ENCODE assay signal across 11 cellular contexts in the genomic region with DNA sequence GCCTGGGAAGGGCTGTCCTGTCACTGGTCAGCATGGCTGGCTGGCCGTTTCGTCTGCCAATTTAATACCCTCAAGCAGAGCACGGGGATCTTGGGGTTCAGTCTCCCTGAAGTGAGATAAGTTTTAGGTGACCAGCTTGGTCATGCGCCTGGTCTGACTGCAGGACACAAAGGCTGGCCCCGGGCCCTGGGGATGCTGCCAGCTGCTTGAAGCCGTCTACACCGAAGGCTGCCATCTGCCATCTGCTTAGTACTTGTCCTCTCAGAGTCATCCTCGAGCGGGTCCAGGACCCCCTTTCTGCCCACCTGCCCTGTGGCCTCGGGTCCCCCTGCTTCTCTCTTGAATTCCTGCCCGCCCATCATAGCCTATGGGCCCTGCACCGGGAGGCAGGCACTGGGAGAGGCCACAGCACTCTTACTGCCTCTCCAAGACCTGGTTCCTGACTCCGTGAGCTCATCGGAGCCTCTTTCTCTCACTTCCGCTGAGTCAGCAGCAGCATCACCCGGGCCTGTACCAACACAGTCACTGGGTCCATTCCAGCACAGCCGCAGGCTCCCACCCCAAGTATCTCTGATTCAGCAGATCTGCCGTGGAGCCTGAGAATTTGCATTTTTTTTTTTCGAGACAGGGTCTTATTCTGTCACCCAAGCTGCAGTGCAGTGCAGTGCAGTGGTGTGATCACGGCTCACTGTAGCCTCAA. TPM values are rescaled to one million over a fixed set of nuclear protein-coding genes. Genes with fewer than 3 reads are reported as not detected.
DNase-seq lines count a peak whose midpoint lies in the region; ATAC-seq, FAIRE-seq and TF ChIP-seq lines count a peak whose summit lies in the region.
"Had no signal": no experiment of that assay in that cellular context is flagged by ENCODE, and none has a peak within 500 bp of the region (broad histone marks: within the 10 kb centered on the region; RNA-seq: fewer than 3 reads in every experiment).

No MANE protein-coding gene starts in this region.

- peaks cover 37% of the 10 kb centered on the region for H3K4me1 Mint-ChIP-seq in HFFc6 (ENCODE audit: low read depth)
- H3K4me1 Mint-ChIP-seq in astrocyte (ENCODE audit: low read depth, unreplicated experiment), result peaks cover 25% of the 10 kb centered on the region

- peaks cover 88% of the 10 kb centered on the region for H4K20me1 ChIP-seq in astrocyte (ENCODE audit: insufficient read depth, low read length)

- H2AFZ ChIP-seq in astrocyte (ENCODE audit: low read depth, low read length), result no peak overlapping the region

- peaks cover 20% of the 10 kb centered on the region for H3K4me1 ChIP-seq in astrocyte (ENCODE audit: insufficient read depth, low read length)
- H3K4me1 ChIP-seq in foreskin keratinocyte, result peaks cover 15% of the 10 kb centered on the region
- peaks cover 0 to 86% (median 48%) of the 10 kb centered on the region in 4 donors for H3K4me1 ChIP-seq in tibial artery
- H3K4me1 ChIP-seq: upper lobe of right lung had no signal

- H3K9me3 Mint-ChIP-seq in HFFc6 (no peaks in the 10 kb centered on the region), astrocyte (ENCODE audit: unreplicated experiment) (no peaks in the 10 kb centered on the region)

- H3K4me3 ChIP-seq in astrocyte (ENCODE audit: insufficient read depth, low read depth, low read length) (no peak overlapping the region), tibial artery (peak overlapping the region in 1 of 2 donors; percentile 4)
- H3K4me3 ChIP-seq: upper lobe of right lung had no signal

- peak overlapping the region; percentile 64 for H3K9ac ChIP-seq in astrocyte (ENCODE audit: low read length)

- no peaks in the 10 kb centered on the region for H3K27me3 ChIP-seq in astrocyte (ENCODE audit: insufficient read depth, low read length)
- no peaks in the 10 kb centered on the region for H3K27me3 ChIP-seq in foreskin keratinocyte
- H3K27me3 ChIP-seq in tibial artery, result no peaks in the 10 kb centered on the region
- H3K27me3 ChIP-seq: upper lobe of right lung had no signal

- peaks cover 69% of the 10 kb centered on the region for H3K79me2 ChIP-seq in astrocyte (ENCODE audit: insufficient read depth, low read length)

- DNase-seq in HFFc6, result no peak
- peak; percentile 94 for DNase-seq in astrocyte (ENCODE audit: low read depth)
- peak; percentile 93 to 96 for DNase-seq in foreskin keratinocyte
- DNase-seq in tibial artery, result no peak
- no peak for DNase-seq in NCI-H748 (lab: John Stamatoyannopoulos, UW; ENCODE audit: unreplicated experiment)
- DNase-seq: DND-41, Right ventricle myocardium superior, upper lobe of right lung had no signal

- peaks cover 1% of the 10 kb centered on the region; the same call in 1 of the 2 replicates for H3K27me3 Mint-ChIP-seq in HFFc6 (ENCODE audit: insufficient read depth)
- H3K27me3 Mint-ChIP-seq in astrocyte (ENCODE audit: low read depth, unreplicated experiment), result no peaks in the 10 kb centered on the region

- peak; percentile 94 for ATAC-seq in foreskin keratinocyte
- ATAC-seq in HG03045 (IDR thresholded peaks at IDR 0.05; ENCODE audit: unreplicated experiment), result no peak
- no peak for ATAC-seq in GM18520 (IDR thresholded peaks at IDR 0.05; ENCODE audit: unreplicated experiment)

- H3K36me3 Mint-ChIP-seq in HFFc6 (ENCODE audit: low read depth), result peaks cover 20% of the 10 kb centered on the region
- peaks cover 28% of the 10 kb centered on the region for H3K36me3 Mint-ChIP-seq in astrocyte (ENCODE audit: low read depth, unreplicated experiment)

- H3K36me3 ChIP-seq in astrocyte (ENCODE audit: insufficient read depth, low read length) (peaks cover 36% of the 10 kb centered on the region), tibial artery (peaks cover 57 to 72% (median 59%) of the 10 kb centered on the region in 3 donors)

- H3K27ac Mint-ChIP-seq in HFFc6 (peak overlapping the region; percentile 90), astrocyte (ENCODE audit: unreplicated experiment) (peak overlapping the region; percentile 62)

- H3K9me3 ChIP-seq in astrocyte (ENCODE audit: insufficient read depth, low read depth, low read length) (no peaks in the 10 kb centered on the region), tibial artery (no peaks in the 10 kb centered on the region)
- H3K9me3 ChIP-seq: upper lobe of right lung had no signal

- FAIRE-seq in astrocyte (lab: Jason Lieb, UNC), result no peak
- FAIRE-seq: H54 had no signal

- peak overlapping the region; percentile 59 for H3K4me2 ChIP-seq in astrocyte (ENCODE audit: low read length)

- TF ChIP-seq CTCF in HFFc6 (IDR thresholded peaks at IDR 0.05) (no peak), astrocyte (IDR thresholded peaks at IDR 0.05; ENCODE audit: insufficient read depth, low read depth, low read length) (no peak), foreskin keratinocyte (conservative IDR thresholded peaks at IDR 0.05) (no peak), tibial artery (IDR thresholded peaks at IDR 0.05) (no peak)

- peak overlapping the region; percentile 40 for H3K27ac ChIP-seq in astrocyte (ENCODE audit: low read depth, low read length)
- H3K27ac ChIP-seq in foreskin keratinocyte, result peak overlapping the region; percentile 84
- H3K27ac ChIP-seq in tibial artery, result peak overlapping the region; percentile 95 to 97
- H3K27ac ChIP-seq: upper lobe of right lung had no signal

- H3K4me3 Mint-ChIP-seq in HFFc6, result peak overlapping the region; percentile 41; the same call in 1 of the 2 replicates
- peak overlapping the region; percentile 12 for H3K4me3 Mint-ChIP-seq in astrocyte (ENCODE audit: unreplicated experiment)

- intact Hi-C loops in tibial artery (cut with DNase I; ENCODE audit: low total_unique reads), result no loop called here

RNA-seq across cellular contexts. Expression of gene FBLIM1, which starts 7.0 kb away (rescaled TPM):
- total RNA-seq in HFFc6 (2021; fragmentation: NEBNext Ultra II Directional; extraction: Animal tissue kit (Norgen Biotek cat#: 25700)), result 100 to 1,000 TPM in 4 of 6 experiments, 10 to 100 TPM in 2; 98.4 to 127 (median 110) TPM
- total RNA-seq in astrocyte, result 170 and 179 TPM in 2 replicates
- 127 and 168 TPM in 2 replicates for total RNA-seq in foreskin keratinocyte
- 99.3 and 122 TPM in 2 replicates for polyA plus RNA-seq in foreskin keratinocyte

RNA-seq across cellular contexts. Expression of gene TMEM82, which starts 23.3 kb away (rescaled TPM):
- not detected for total RNA-seq in HFFc6 (2021; fragmentation: NEBNext Ultra II Directional; extraction: Animal tissue kit (Norgen Biotek cat#: 25700))
- total RNA-seq in astrocyte, result not detected in 2 replicates
- not detected in 2 replicates for total RNA-seq in foreskin keratinocyte
- not detected in 2 replicates for polyA plus RNA-seq in foreskin keratinocyte
- total RNA-seq: Right ventricle myocardium superior, upper lobe of right lung had no signal

RNA-seq across cellular contexts. Expression of gene SLC25A34, which starts 29.6 kb away (rescaled TPM):
- under 1 TPM; 0.26 to 0.68 (median 0.43) TPM for total RNA-seq in HFFc6 (2021; fragmentation: NEBNext Ultra II Directional; extraction: Animal tissue kit (Norgen Biotek cat#: 25700))
- total RNA-seq in astrocyte (0.73 and 1.0 TPM in 2 replicates), foreskin keratinocyte (0.35 and 0.44 TPM in 2 replicates)
- 0.25 TPM in 2 replicates for polyA plus RNA-seq in foreskin keratinocyte

RNA-seq across cellular contexts. Expression of gene UQCRHL, which starts 41.8 kb away (rescaled TPM):
- 1 to 10 TPM in 5 of 6 experiments, under 1 TPM in 1; 0.75 to 1.8 (median 1.5) TPM for total RNA-seq in HFFc6 (2021; fragmentation: NEBNext Ultra II Directional; extraction: Animal tissue kit (Norgen Biotek cat#: 25700))
- total RNA-seq in astrocyte (1.3 and 1.7 TPM in 2 replicates), foreskin keratinocyte (3.2 and 5.3 TPM in 2 replicates)
- polyA plus RNA-seq in foreskin keratinocyte, result 5.6 and 8.7 TPM in 2 replicates

Comparison
In these comparisons a context has a peak if more than half of its experiments do, and no peak if none do; other contexts are left out.
1. DNase-seq: peak in astrocyte (single experiment) and foreskin keratinocyte (2 of 2); none in HFFc6 (single experiment), tibial artery (0 of 2) and NCI-H748 (single experiment).
2. H3K27ac ChIP-seq: peak in every context shown above with its lines; median percentile 96 in tibial artery; 84 in foreskin keratinocyte; 40 in astrocyte.